17 cellular contexts compared by ENCODE assay signal in the genomic region with DNA sequence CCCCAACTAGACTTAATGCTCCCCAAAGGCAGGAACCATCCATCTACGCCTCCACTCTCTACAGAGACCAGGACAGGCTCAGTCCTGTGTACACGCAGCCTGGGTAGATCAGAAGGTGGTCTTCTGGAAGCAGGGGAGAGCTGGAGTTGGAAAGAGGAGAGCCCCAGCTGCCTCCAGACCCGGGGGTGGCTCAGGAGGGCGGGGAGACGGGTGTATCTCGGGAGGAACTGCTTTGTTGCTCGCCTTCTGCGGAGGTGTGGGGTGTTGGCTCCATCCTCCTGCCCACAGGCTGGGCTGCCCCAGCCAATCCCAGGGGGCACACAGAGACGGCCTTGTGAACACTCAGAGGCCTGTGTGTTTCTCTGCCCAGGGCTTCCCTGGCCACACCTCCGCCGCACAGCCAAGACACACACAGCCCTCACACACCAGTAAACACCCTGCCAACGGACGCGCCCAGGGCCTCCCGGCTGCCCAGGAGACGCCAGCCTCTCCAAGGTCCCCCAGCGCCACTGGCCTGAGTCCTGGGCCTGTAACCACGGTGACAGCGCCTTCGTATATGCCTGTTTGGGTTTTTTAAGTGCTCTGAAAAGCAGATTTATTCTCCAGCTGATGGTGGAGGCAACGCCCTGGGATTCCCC.
DNase-seq lines count a peak whose midpoint lies in the region; ATAC-seq and TF ChIP-seq lines count a peak whose summit lies in the region.
"Had no signal": no experiment of that assay in that cellular context is flagged by ENCODE, and none has a peak within 500 bp of the region (broad histone marks: within the 10 kb centered on the region; RNA-seq: fewer than 3 reads in every experiment).

No MANE protein-coding gene starts in this region.

- no peak for TF ChIP-seq CTCF in PC-3 (conservative IDR thresholded peaks at IDR 0.05; ENCODE audit: low read depth, low read length)

- H3K9me2 ChIP-seq in PC-3 (replicated peaks; ENCODE audit: low read length), result no peaks in the 10 kb centered on the region

- DNase-seq in DMS153 (lab: John Stamatoyannopoulos, UW) (peak; percentile 32), DMS153 treated with DMSO at 0.1 percent for 48 hours (lab: John Stamatoyannopoulos, UW; ENCODE audit: unreplicated experiment) (no peak), PC-3 (no peak), left kidney (ENCODE audit: low read depth, low spot score) (peak; percentile 81), substantia nigra (lab: John Stamatoyannopoulos, UW) (peak in 31 of 49 donors; percentile 2 to 65 (median 32)), ACHN (no peak)
- DNase-seq: activated CD4-positive, alpha-beta T cell treated with anti-CD3 and anti-CD28 coated beads, Interleukin-2, amount 50 U/mL, for 1 hour; activated T-cell treated with anti-CD3 and anti-CD28 coated beads, Interleukin-2, amount 50 U/mL, for 1 hour; central memory CD4-positive, alpha-beta T cell; foreskin fibroblast; right cardiac atrium; stimulated activated CD4-positive, alpha-beta T cell treated with anti-CD3 and anti-CD28 coated beads, Interleukin-2, amount 100 ng/mL, for 48 hours; tibial artery had no signal

- peaks cover 59% of the 10 kb centered on the region for H3K27me3 ChIP-seq in PC-3 (ENCODE audit: low read length)

- ATAC-seq in PC-3 (peak; percentile 51), GM21390 (IDR thresholded peaks at IDR 0.05; ENCODE audit: unreplicated experiment) (no peak), GM21717 (IDR thresholded peaks at IDR 0.05; ENCODE audit: unreplicated experiment) (no peak)

- no peaks in the 10 kb centered on the region for H3K36me3 ChIP-seq in PC-3 (ENCODE audit: low read depth, low read length)
- H3K36me3 ChIP-seq: tibial artery had no signal

- in situ Hi-C loops in ACHN (cut with HindIII; ENCODE audit: low pct_ligation_motif_present, low pct_unique_long_range_greater_than_20kb, low sequenced_read_pairs), result no loop called here

- H3K4me2 ChIP-seq in PC-3 (ENCODE audit: low read length), result no peak overlapping the region

- no peaks in the 10 kb centered on the region for H3K4me1 ChIP-seq in PC-3 (ENCODE audit: insufficient read depth, low read length)

- H3K27ac ChIP-seq in PC-3 (ENCODE audit: low read length), result no peak overlapping the region
- H3K27ac ChIP-seq in substantia nigra (ENCODE audit: low read depth, low read length, poor library complexity, severe bottlenecking), result no peak overlapping the region
- H3K27ac ChIP-seq: 22Rv1, tibial artery had no signal

- no peaks in the 10 kb centered on the region for H3K9me3 ChIP-seq in PC-3 (ENCODE audit: low read length)
- H3K9me3 ChIP-seq: tibial artery had no signal

- H3K9ac ChIP-seq in PC-3 (ENCODE audit: low read length), result no peak overlapping the region

- BruUV-seq in PC-3 (replicated peaks; lab: Mats Ljungman, UMichigan), result no TSS peak

- H4K20me1 ChIP-seq in PC-3 (ENCODE audit: low read length), result no peaks in the 10 kb centered on the region

- CTCF ChIA-PET in PC-3 (lab: Charles Lee), result no interaction called here

- POLR2A ChIA-PET in PC-3 (lab: Charles Lee; ENCODE audit: unreplicated experiment), result no interaction called here

- H2AFZ ChIP-seq in PC-3 (ENCODE audit: low read length), result no peak overlapping the region

- intact Hi-C loops in PC-3 (cut with micrococcal nuclease), result no loop called here

- no peak overlapping the region for H3K4me3 ChIP-seq in PC-3 (ENCODE audit: low read length)
- H3K4me3 ChIP-seq: lung, tibial artery had no signal

- H3F3A ChIP-seq in PC-3 (ENCODE audit: low read length, unreplicated experiment), result no peaks in the 10 kb centered on the region

- no peaks in the 10 kb centered on the region for H3K79me2 ChIP-seq in PC-3 (ENCODE audit: low read length)

Comparison
In these comparisons a context has a peak if more than half of its experiments do, and no peak if none do; other contexts are left out.
1. DNase-seq: peak in DMS153 (single experiment), left kidney (single experiment) and substantia nigra (31 of 49); none in DMS153 treated with DMSO at 0.1 percent for 48 hours (single experiment), PC-3 (single experiment) and ACHN (single experiment).